In the genomic region with DNA sequence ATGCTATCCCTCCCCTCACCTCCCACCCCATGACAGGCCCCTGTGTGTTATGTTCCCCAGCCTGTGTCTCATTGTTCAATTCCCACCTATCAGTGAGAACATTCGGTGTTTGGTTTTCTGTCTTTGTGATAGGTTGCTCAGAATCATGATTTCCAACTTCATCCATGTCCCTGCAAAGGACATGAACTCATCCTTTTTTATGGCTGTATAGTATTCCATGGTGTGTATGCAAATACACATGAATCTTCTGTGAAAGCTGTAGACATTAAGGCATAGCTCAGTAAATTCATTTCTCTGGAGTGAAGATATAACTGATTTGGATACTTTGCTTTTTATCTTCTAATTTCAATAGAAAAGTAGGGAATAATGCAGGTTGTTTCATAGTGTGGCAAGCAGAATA, we compare ENCODE assay signal across 33 cellular contexts.
"Had no signal": no experiment of that assay in that cellular context is flagged by ENCODE, and none has a peak within 500 bp of the region (broad histone marks: within the 10 kb centered on the region; RNA-seq: fewer than 3 reads in every experiment).

No MANE protein-coding gene starts in this region.

- FAIRE-seq: astrocyte, bronchial epithelial cell, colon had no signal

- H3K4me3 ChIP-seq: adrenal gland, ascending aorta, body of pancreas, breast epithelium, cardiac muscle cell had no signal

- H3K27me3 ChIP-seq: adrenal gland, ascending aorta, body of pancreas, brain microvascular endothelial cell, breast epithelium, cardiac muscle cell had no signal

- ATAC-seq: activated naive CD4-positive, alpha-beta T cell treated with anti-CD3 and anti-CD28 coated beads, Interleukin-2, amount 50 U/mL, for 72 hours; activated naive CD8-positive, alpha-beta T cell treated with anti-CD3 and anti-CD28 coated beads, Interleukin-2, amount 50 U/mL, for 24 hours; activated T-cell treated with anti-CD3 and anti-CD28 coated beads, Interleukin-2, amount 50 U/mL, for 4 hours; activated T-cell treated with anti-CD3 and anti-CD28 coated beads, Interleukin-2, amount 50 U/mL, for 72 hours; activated T-helper 17 cell treated with anti-CD3 and anti-CD28 coated beads, Interleukin-2, amount 50 U/mL, for 72 hours; body of pancreas had no signal

- DNase-seq: activated effector memory CD4-positive, alpha-beta T cell treated with anti-CD3 and anti-CD28 coated beads, Interleukin-2, amount 50 U/mL, for 16 hours; activated effector memory CD4-positive, alpha-beta T cell treated with Interleukin-2 at 50 U/mL for 16 hours; activated gamma-delta T cell; activated gamma-delta T cell treated with Interleukin-2 at 50 U/mL for 16 hours; activated naive CD4-positive, alpha-beta T cell; activated naive CD4-positive, alpha-beta T cell treated with anti-CD3 and anti-CD28 coated beads for 36 hours; activated naive CD4-positive, alpha-beta T cell treated with anti-CD3 and anti-CD28 coated beads, Interleukin-2, amount 10 ng/mL, durations not matched to agents 7 days and 5 days; activated naive CD4-positive, alpha-beta T cell treated with anti-CD3 and anti-CD28 coated beads, Interleukin-2, amount 50 U/mL, for 16 hours; activated naive CD4-positive, alpha-beta T cell treated with Interleukin-2 at 50 U/mL for 16 hours; activated naive CD8-positive, alpha-beta T cell treated with anti-CD3 and anti-CD28 coated beads for 36 hours; activated naive CD8-positive, alpha-beta T cell treated with anti-CD3 and anti-CD28 coated beads, Interleukin-2, amount 10 ng/mL, durations not matched to agents 7 days and 5 days; activated naive CD8-positive, alpha-beta T cell treated with anti-CD3 and anti-CD28 coated beads, Interleukin-2, amount 50 U/mL, for 24 hours; activated T-cell treated with anti-CD3 and anti-CD28 coated beads, Interleukin-2, amount 50 U/mL, for 4 hours; activated T-cell treated with anti-CD3 and anti-CD28 coated beads, Interleukin-2, amount 50 U/mL, for 48 hours; activated T-cell treated with anti-CD3 and anti-CD28 coated beads, Interleukin-2, amount 50 U/mL, for 72 hours; amniotic stem cell; amygdala; anterior cingulate cortex; aorta; body of pancreas; brain microvascular endothelial cell; caudate nucleus; central memory CD4-positive, alpha-beta T cell; cerebellar nuclear complex had no signal

- H3K27ac ChIP-seq: adrenal gland, ascending aorta, body of pancreas, brain microvascular endothelial cell, breast epithelium, cardiac muscle cell had no signal

- H3K9me3 ChIP-seq: adrenal gland, ascending aorta, body of pancreas, breast epithelium had no signal

- H3K36me3 ChIP-seq: adrenal gland, ascending aorta, brain microvascular endothelial cell, breast epithelium, cardiac muscle cell had no signal

- H3K4me1 ChIP-seq: adrenal gland, ascending aorta, body of pancreas, breast epithelium had no signal
